23 cellular contexts compared by ENCODE assay signal in the genomic region with DNA sequence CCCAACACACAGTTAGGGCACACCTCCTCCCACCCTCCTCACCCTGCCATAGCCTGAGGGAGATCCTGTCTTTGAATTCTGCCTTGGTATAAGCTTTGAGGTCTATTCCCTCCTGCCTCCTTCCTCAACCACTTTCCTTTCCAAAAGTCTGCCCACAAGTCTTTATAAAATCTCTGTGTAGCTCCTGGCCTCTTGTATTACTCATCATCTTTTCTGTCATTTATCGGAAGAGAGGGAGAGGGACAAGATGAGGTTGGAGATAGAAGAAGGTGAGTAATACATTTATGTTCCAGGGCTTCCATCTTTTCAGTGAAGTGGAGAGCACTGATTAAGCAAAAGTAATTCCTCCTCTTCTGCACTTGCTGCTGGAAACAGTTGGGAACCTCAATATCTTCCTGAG. TPM values are rescaled to one million over a fixed set of nuclear protein-coding genes. Genes with fewer than 3 reads are reported as not detected.
A peak's percentile ranks its signal among the peaks of the same experiment; 100 is the strongest.
DNase-seq lines count a peak whose midpoint lies in the region; ATAC-seq and TF ChIP-seq lines count a peak whose summit lies in the region.
"Had no signal": no experiment of that assay in that cellular context is flagged by ENCODE, and none has a peak within 500 bp of the region (broad histone marks: within the 10 kb centered on the region; RNA-seq: fewer than 3 reads in every experiment).

No MANE protein-coding gene starts in this region.

- H3K4me1 ChIP-seq in adipocyte (ENCODE audit: control insufficient read depth, insufficient read depth, low read length) (peaks cover 43% of the 10 kb centered on the region), foreskin keratinocyte (peaks cover 14% of the 10 kb centered on the region), thyroid gland (peaks cover 14 to 21% of the 10 kb centered on the region in 2 donors)
- H3K4me1 ChIP-seq: psoas muscle had no signal

- H3K27ac ChIP-seq in foreskin keratinocyte, result no peak overlapping the region
- peak overlapping the region; percentile 39 to 55 (median 44) for H3K27ac ChIP-seq in thyroid gland
- H3K27ac ChIP-seq: brain microvascular endothelial cell, psoas muscle, WERI-Rb-1 had no signal

- peak overlapping the region; percentile 70 for H3K9ac ChIP-seq in adipocyte (ENCODE audit: low read length)

- intact Hi-C loops in thyroid gland (cut with DNase I), result loop anchor here (5.0 kb wide), 1 partner anchor 238 kb away; no protein-coding TSS in a partner anchor

- DNase-seq in HFFc6, result peak; percentile 9
- DNase-seq in adipocyte (ENCODE audit: low read depth), result no peak
- DNase-seq in foreskin keratinocyte, result peak; percentile 19 to 53
- no peak for DNase-seq in thyroid gland
- no peak for DNase-seq in HCEC 1CT
- DNase-seq in C1 segment of cervical spinal cord (lab: John Stamatoyannopoulos, UW), result no peak
- no peak for DNase-seq in CD1c-positive myeloid dendritic cell (ENCODE audit: extremely low spot score)
- DNase-seq: activated CD4-positive, alpha-beta T cell treated with anti-CD3 and anti-CD28 coated beads, Interleukin-2, amount 10 ng/mL, durations not matched to agents 24 days and 14 days; activated T-cell treated with anti-CD3 and anti-CD28 coated beads, Interleukin-2, amount 50 U/mL, for 4 hours; brain microvascular endothelial cell; CD4-positive, CD25-positive, alpha-beta regulatory T cell; foreskin melanocyte; hippocampal formation; naive thymus-derived CD8-positive, alpha-beta T cell; NCI-H1694; occipital lobe; SHP77 treated with DMSO at 0.1 percent for 48 hours; stomach; T1000; WERI-Rb-1 had no signal

- H3K4me3 Mint-ChIP-seq in HFFc6, result no peak overlapping the region
- H3K4me3 Mint-ChIP-seq: activated CD4-positive, alpha-beta T cell treated with anti-CD3 and anti-CD28 coated beads, Interleukin-2, amount 10 ng/mL, durations not matched to agents 24 days and 14 days; activated T-cell treated with anti-CD3 and anti-CD28 coated beads, Interleukin-2, amount 50 U/mL, for 4 hours; CD4-positive, CD25-positive, alpha-beta regulatory T cell; naive thymus-derived CD8-positive, alpha-beta T cell had no signal

- H3K4me1 Mint-ChIP-seq in HFFc6 (ENCODE audit: low read depth), result no peaks in the 10 kb centered on the region; the same call in 1 of the 2 replicates
- H3K4me1 Mint-ChIP-seq: activated CD4-positive, alpha-beta T cell treated with anti-CD3 and anti-CD28 coated beads, Interleukin-2, amount 10 ng/mL, durations not matched to agents 24 days and 14 days; CD4-positive, CD25-positive, alpha-beta regulatory T cell; naive thymus-derived CD8-positive, alpha-beta T cell had no signal

- no peaks in the 10 kb centered on the region for H3K9me3 Mint-ChIP-seq in HFFc6
- H3K9me3 Mint-ChIP-seq: activated CD4-positive, alpha-beta T cell treated with anti-CD3 and anti-CD28 coated beads, Interleukin-2, amount 10 ng/mL, durations not matched to agents 24 days and 14 days; activated T-cell treated with anti-CD3 and anti-CD28 coated beads, Interleukin-2, amount 50 U/mL, for 4 hours; CD4-positive, CD25-positive, alpha-beta regulatory T cell; naive thymus-derived CD8-positive, alpha-beta T cell had no signal

- peak overlapping the region; percentile 48 for H3K4me3 ChIP-seq in adipocyte (ENCODE audit: low read length)
- no peak overlapping the region for H3K4me3 ChIP-seq in thyroid gland (replicated peaks in 1 of 3)
- H3K4me3 ChIP-seq: GM12878, psoas muscle, stomach had no signal

- no peaks in the 10 kb centered on the region for H3K9me3 ChIP-seq in adipocyte (ENCODE audit: control insufficient read depth, low read length)
- H3K9me3 ChIP-seq in thyroid gland, result no peaks in the 10 kb centered on the region
- H3K9me3 ChIP-seq: psoas muscle, stomach had no signal

- WGBS in thyroid gland, 2 donors, result 71 to 91% methylated on average over 1 of the region's 1 CpG

- peak; percentile 49 for ATAC-seq in foreskin keratinocyte
- ATAC-seq: activated T-cell treated with anti-CD3 and anti-CD28 coated beads, Interleukin-2, amount 50 U/mL, for 4 hours; GM12878; naive thymus-derived CD8-positive, alpha-beta T cell had no signal

- peaks cover 11% of the 10 kb centered on the region for H3K27me3 ChIP-seq in adipocyte (replicated peaks; ENCODE audit: control insufficient read depth, insufficient read depth, low read length)
- H3K27me3 ChIP-seq in foreskin keratinocyte, result peaks cover 2% of the 10 kb centered on the region
- H3K27me3 ChIP-seq in thyroid gland, result no peaks in the 10 kb centered on the region
- H3K27me3 ChIP-seq: brain microvascular endothelial cell had no signal

- H3K27me3 Mint-ChIP-seq in HFFc6 (ENCODE audit: insufficient read depth), result peaks cover 5% of the 10 kb centered on the region

- TF ChIP-seq CTCF in HFFc6 (IDR thresholded peaks at IDR 0.05), result no peak
- TF ChIP-seq CTCF in foreskin keratinocyte (conservative IDR thresholded peaks at IDR 0.05), result no peak
- no peak for TF ChIP-seq CTCF in thyroid gland (IDR thresholded peaks at IDR 0.05)

- TF ChIP-seq POLR2A in thyroid gland (IDR thresholded peaks at IDR 0.05), result no peak

- no peak overlapping the region for H3K27ac Mint-ChIP-seq in HFFc6
- H3K27ac Mint-ChIP-seq: activated CD4-positive, alpha-beta T cell treated with anti-CD3 and anti-CD28 coated beads, Interleukin-2, amount 10 ng/mL, durations not matched to agents 24 days and 14 days; CD4-positive, CD25-positive, alpha-beta regulatory T cell; naive thymus-derived CD8-positive, alpha-beta T cell had no signal

- H3K36me3 ChIP-seq in adipocyte (ENCODE audit: control insufficient read depth, insufficient read depth, low read length, severe bottlenecking) (no peaks in the 10 kb centered on the region), thyroid gland (no peaks in the 10 kb centered on the region)
- H3K36me3 ChIP-seq: brain microvascular endothelial cell, stomach, WERI-Rb-1 had no signal

- H3K36me3 Mint-ChIP-seq in HFFc6 (ENCODE audit: low read depth), result no peaks in the 10 kb centered on the region
- H3K36me3 Mint-ChIP-seq: CD4-positive, CD25-positive, alpha-beta regulatory T cell; naive thymus-derived CD8-positive, alpha-beta T cell had no signal

RNA-seq across cellular contexts. Expression of a gene that starts 30.5 kb away (rescaled TPM):
- total RNA-seq in HFFc6 (2021; fragmentation: NEBNext Ultra II Directional; extraction: Animal tissue kit (Norgen Biotek cat#: 25700)), result 10 to 100 TPM; 60.6 to 69.7 (median 66.4) TPM
- total RNA-seq in foreskin keratinocyte, result 63.7 and 65.1 TPM in 2 replicates
- polyA plus RNA-seq in foreskin keratinocyte, result 14.5 and 17.1 TPM in 2 replicates
- total RNA-seq in thyroid gland, result 100 to 1,000 TPM; 129 to 162 (median 138) TPM

RNA-seq across cellular contexts. Expression of a gene that starts 49.4 kb away (rescaled TPM):
- total RNA-seq in HFFc6 (2021; fragmentation: NEBNext Ultra II Directional; extraction: Animal tissue kit (Norgen Biotek cat#: 25700)), result not detected
- total RNA-seq in foreskin keratinocyte, result not detected in 2 replicates
- 0.03 TPM in 1 of 2 replicates, not detected in the other for polyA plus RNA-seq in foreskin keratinocyte
- 10 to 100 TPM; 29.4 to 72.4 (median 62.5) TPM for total RNA-seq in thyroid gland
- total RNA-seq: activated CD4-positive, alpha-beta T cell treated with anti-CD3 and anti-CD28 coated beads, Interleukin-2, amount 10 ng/mL, durations not matched to agents 24 days and 14 days; CD4-positive, CD25-positive, alpha-beta regulatory T cell; naive thymus-derived CD8-positive, alpha-beta T cell; NCI-H460; occipital lobe had no signal
- polyA plus RNA-seq: CD4-positive, CD25-positive, alpha-beta regulatory T cell; GM12878; naive thymus-derived CD8-positive, alpha-beta T cell had no signal

Comparison
In these comparisons a context has a peak if more than half of its experiments do, and no peak if none do; other contexts are left out.
1. DNase-seq: peak in HFFc6 (single experiment) and foreskin keratinocyte (2 of 2); none in adipocyte (single experiment), thyroid gland (0 of 2), HCEC 1CT (single experiment), C1 segment of cervical spinal cord (0 of 14) and CD1c-positive myeloid dendritic cell (single experiment).
2. RNA of a gene that starts 49.4 kb away (total RNA-seq): 29.4 to 72.4 TPM in thyroid gland; not detected in foreskin keratinocyte and not detected in HFFc6; every median in the first group is over 10 times any median in the second.